Comparison of ENCODE assay signal across 10 cellular contexts in the genomic region with DNA sequence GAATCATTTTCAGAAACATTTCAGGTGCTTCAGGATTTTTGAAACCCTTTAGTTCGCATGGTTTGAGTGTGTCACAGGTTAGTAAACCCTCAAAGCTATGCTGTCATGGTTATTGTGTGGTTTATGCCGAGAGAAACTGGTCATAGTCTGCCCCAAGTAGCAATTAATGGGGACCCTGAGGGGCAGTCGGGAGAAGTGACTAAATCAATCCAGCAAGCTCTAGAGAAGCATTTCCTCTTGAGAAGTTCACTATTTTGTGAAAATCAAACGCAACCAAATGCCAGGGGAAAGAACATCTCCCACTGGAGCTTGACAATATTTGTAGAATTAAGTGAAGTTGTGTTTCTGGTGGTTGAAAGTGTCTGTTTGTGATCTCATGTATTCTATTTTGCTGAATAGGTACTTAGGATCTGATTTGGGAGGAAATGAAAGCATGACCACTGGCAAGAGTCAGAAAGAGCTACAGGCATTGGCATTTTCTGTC.
DNase-seq lines count a peak whose midpoint lies in the region; ATAC-seq, FAIRE-seq and TF ChIP-seq lines count a peak whose summit lies in the region.
"Had no signal": no experiment of that assay in that cellular context is flagged by ENCODE, and none has a peak within 500 bp of the region (broad histone marks: within the 10 kb centered on the region; RNA-seq: fewer than 3 reads in every experiment).

No MANE protein-coding gene starts in this region.

- peak; percentile 40 for ATAC-seq in GM21360 (IDR thresholded peaks at IDR 0.05; ENCODE audit: unreplicated experiment)
- peak; percentile 51 for ATAC-seq in HG03108 (IDR thresholded peaks at IDR 0.05; ENCODE audit: unreplicated experiment)
- ATAC-seq in left colon: no peak
- ATAC-seq in GM19328 (IDR thresholded peaks at IDR 0.05; ENCODE audit: unreplicated experiment): no peak
- ATAC-seq: WTC11 had no signal

- intact Hi-C loops in ascending aorta (cut with DNase I): no loop called here
- intact Hi-C loops in left colon (cut with DNase I, micrococcal nuclease): no loop called here

- H3K27ac ChIP-seq in ascending aorta: no peak overlapping the region

- no peaks in the 10 kb centered on the region for H3K9me3 ChIP-seq in ascending aorta

- H3K27me3 ChIP-seq in ascending aorta: no peaks in the 10 kb centered on the region

- TF ChIP-seq POLR2A in GM12892 (IDR thresholded peaks at IDR 0.05; ENCODE audit: low read depth, low read length): no peak

- H3K4me3 ChIP-seq in ascending aorta: no peak overlapping the region

- TF ChIP-seq CTCF in ascending aorta (IDR thresholded peaks at IDR 0.05): no peak

- no peaks in the 10 kb centered on the region for H3K36me3 ChIP-seq in ascending aorta

- peak; percentile 63 for FAIRE-seq in GM12892 (lab: Jason Lieb, UNC)

- DNase-seq in GM12892 (ENCODE audit: insufficient read length) (no peak), kidney tubule cell (ENCODE audit: low spot score) (peak; percentile 31), ascending aorta (ENCODE audit: low spot score in 2 of 2) (no peak), left colon (no peak)
- no peak for DNase-seq in stimulated activated CD4-positive, alpha-beta T cell treated with anti-CD3 and anti-CD28 coated beads, Interleukin-4, amount 100 ng/mL, for 4 hours
- DNase-seq: NCI-H510A treated with DMSO at 0.1 percent for 48 hours had no signal

- H3K4me1 ChIP-seq in ascending aorta: peaks cover 0 to 21% of the 10 kb centered on the region in 2 donors

Comparison
In these comparisons a context has a peak if more than half of its experiments do, and no peak if none do; other contexts are left out.
1. ATAC-seq: peak in GM21360 (single experiment) and HG03108 (single experiment); none in left colon (single experiment) and GM19328 (single experiment).